1 cellular context compared by ENCODE assay signal in genomic region chr12:96906849-96907664, GRCh38.
TF ChIP-seq lines count a peak whose summit lies in the region.

NEDD1 (plus strand) TSS chr12:96907257; CDS start chr12:96909760, 2,503 bp downstream.

TF ChIP-seq in HepG2, 621 proteins besides CTCF, POLR2A, EP300 and RAD21 (continued from another document and continues in another):
- TF ChIP-seq ZNF512B (CRISPR knock-in tag; IDR thresholded peaks at IDR 0.05; ENCODE audit: borderline replicate concordance) (no peak), ZNF770 (CRISPR knock-in tag; IDR thresholded peaks at IDR 0.05) (peak; percentile 72; the same call in 1 of the 2 replicates), FOSL2 (CRISPR knock-in tag; IDR thresholded peaks at IDR 0.05) (0 out of 2 replicates have a peak, but pooled peaks have one; percentile 33), YY1 (IDR thresholded peaks at IDR 0.05; ENCODE audit: insufficient read depth, insufficient replicate concordance, low read depth, low read length) (peak; percentile 66), ZBTB38 (CRISPR knock-in tag; IDR thresholded peaks at IDR 0.05) (peak; percentile 64; the same call in 1 of the 2 replicates), HOXA5 (CRISPR knock-in tag; IDR thresholded peaks at IDR 0.05) (peak; percentile 74; the same call in 1 of the 2 replicates), PCBP1 (IDR thresholded peaks at IDR 0.05; ENCODE audit: borderline replicate concordance, low read depth, low read length) (no peak), ZNF407 (CRISPR knock-in tag; IDR thresholded peaks at IDR 0.05; ENCODE audit: not compliant biosample characterization) (peak; percentile 70), ZNF260 (CRISPR knock-in tag; IDR thresholded peaks at IDR 0.05; ENCODE audit: borderline replicate concordance, low read depth) (no peak), PHF8 (CRISPR knock-in tag; IDR thresholded peaks at IDR 0.05) (peak; percentile 75; the same call in 1 of the 2 replicates), ZFX (CRISPR knock-in tag; IDR thresholded peaks at IDR 0.05; ENCODE audit: low read depth) (peak; percentile 76), SAP130 (CRISPR knock-in tag; IDR thresholded peaks at IDR 0.05; ENCODE audit: low read depth) (peak; percentile 79), ZNF597 (CRISPR knock-in tag; IDR thresholded peaks at IDR 0.05) (no peak), NFE2L1 (CRISPR knock-in tag; IDR thresholded peaks at IDR 0.05; ENCODE audit: borderline replicate concordance) (no peak), ZNF780A (CRISPR knock-in tag; IDR thresholded peaks at IDR 0.05) (peak; percentile 60; the same call in 1 of the 2 replicates), ZNF331 (CRISPR knock-in tag; IDR thresholded peaks at IDR 0.05) (peak; percentile 14; the same call in 1 of the 2 replicates), GATAD1 (CRISPR knock-in tag; IDR thresholded peaks at IDR 0.05) (peak; percentile 77), FOXM1 (CRISPR knock-in tag; IDR thresholded peaks at IDR 0.05) (no peak), ZNF598 (CRISPR knock-in tag; IDR thresholded peaks at IDR 0.05; ENCODE audit: borderline replicate concordance) (peak; percentile 43; the same call in 1 of the 2 replicates), ZFP90 (CRISPR knock-in tag; IDR thresholded peaks at IDR 0.05; ENCODE audit: borderline replicate concordance) (0 out of 2 replicates have a peak, but pooled peaks have one; percentile 18), CEBPZ (IDR thresholded peaks at IDR 0.05; ENCODE audit: low read length) (no peak), CBX5 (CRISPR knock-in tag; IDR thresholded peaks at IDR 0.05; ENCODE audit: borderline replicate concordance) (0 out of 2 replicates have a peak, but pooled peaks have one; percentile 34), TFDP1 (CRISPR knock-in tag; IDR thresholded peaks at IDR 0.05; ENCODE audit: borderline replicate concordance) (peak; percentile 89), SOX5 (CRISPR knock-in tag; IDR thresholded peaks at IDR 0.05; ENCODE audit: borderline replicate concordance) (peak; percentile 53; the same call in 1 of the 2 replicates), ZNF414 (CRISPR knock-in tag; IDR thresholded peaks at IDR 0.05) (0 out of 2 replicates have a peak, but pooled peaks have one; percentile 58), PRDM15 (CRISPR knock-in tag; IDR thresholded peaks at IDR 0.05) (peak; percentile 59; the same call in 1 of the 2 replicates), ZFP62 (CRISPR knock-in tag; IDR thresholded peaks at IDR 0.05) (no peak), SATB2 (CRISPR knock-in tag; IDR thresholded peaks at IDR 0.05) (peak; percentile 61; the same call in 1 of the 2 replicates), SRSF1 (optimal IDR thresholded peaks at IDR 0.05; ENCODE audit: low read depth, low read length) (peak; percentile 82)
